Comparison of ENCODE assay signal across 8 cellular contexts in the genomic region with DNA sequence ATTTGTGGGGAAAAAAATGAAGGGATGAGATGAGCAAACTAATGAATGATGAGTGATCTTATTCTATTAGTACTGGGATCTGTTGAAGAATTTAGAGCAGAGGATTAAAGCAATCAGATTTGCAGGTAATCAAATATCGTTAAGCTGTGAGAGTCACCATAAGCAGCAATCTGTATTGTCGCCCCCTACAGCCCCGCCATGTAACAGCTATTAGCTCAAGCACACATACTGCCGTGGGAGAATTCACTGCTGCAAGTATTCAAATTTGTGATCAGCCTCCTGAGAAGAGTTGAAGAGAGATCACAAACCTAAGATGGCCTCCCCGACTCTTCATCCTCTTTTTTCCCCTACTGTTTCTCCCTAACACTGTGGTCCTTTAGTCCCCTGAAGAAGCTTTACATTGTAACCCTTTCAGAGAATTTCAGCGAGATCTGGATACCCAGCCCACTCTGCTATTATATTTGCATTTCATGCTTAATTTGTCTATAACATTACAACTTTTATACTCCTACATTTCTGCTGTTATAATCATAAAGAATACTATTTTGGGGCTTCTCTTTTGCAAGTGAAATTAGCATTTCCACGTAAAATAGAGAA. TPM values are rescaled to one million over a fixed set of nuclear protein-coding genes. Genes with fewer than 3 reads are reported as not detected.
DNase-seq lines count a peak whose midpoint lies in the region; TF ChIP-seq lines count a peak whose summit lies in the region.

No MANE protein-coding gene starts in this region.

- H3K27me3 ChIP-seq in AG04450 (ENCODE audit: control insufficient read depth, insufficient read depth, low read length) (peaks cover 7% of the 10 kb centered on the region), liver (ENCODE audit: control insufficient read depth in 4 of 4, insufficient read depth in 4 of 4, low read length in 3 of 4) (no peaks in the 10 kb centered on the region)

- no peaks in the 10 kb centered on the region for H3K4me1 Mint-ChIP-seq in type B pancreatic cell (ENCODE audit: unreplicated experiment)

- H3K9me3 Mint-ChIP-seq in type B pancreatic cell = peaks cover 3% of the 10 kb centered on the region

- no peak overlapping the region for H3K4me3 ChIP-seq in AG04450 (ENCODE audit: low read depth, low read length)
- no peak overlapping the region for H3K4me3 ChIP-seq in astrocyte of the cerebellum (ENCODE audit: low read depth, low read length)
- no peak overlapping the region for H3K4me3 ChIP-seq in liver (ENCODE audit: low read depth in 1 of 3, low read length in 3 of 3)

- TF ChIP-seq CTCF in AG04450 (IDR thresholded peaks at IDR 0.05; ENCODE audit: low read depth, low read length) (peak; percentile 61), GM12872 (IDR thresholded peaks at IDR 0.05; ENCODE audit: insufficient read depth, low read depth, low read length) (peak; percentile 80), astrocyte of the cerebellum (IDR thresholded peaks at IDR 0.05; ENCODE audit: low read depth, low read length, missing control alignments) (peak; percentile 70), liver (IDR thresholded peaks at IDR 0.05; ENCODE audit: low read depth, low read length, missing input control) (peak; percentile 34), type B pancreatic cell (conservative IDR thresholded peaks at IDR 0.05) (peak; percentile 79)

- POLR2A ChIA-PET in AG04450 (lab: Yijun Ruan, JAX) = no interaction called here

- no peaks in the 10 kb centered on the region for H3K4me1 ChIP-seq in liver (ENCODE audit: control insufficient read depth in 4 of 4, insufficient read depth in 4 of 4, low read length in 3 of 4)

- H3K4me3 Mint-ChIP-seq in type B pancreatic cell = no peak overlapping the region

- H3K36me3 ChIP-seq in liver (ENCODE audit: control insufficient read depth in 4 of 4, insufficient read depth in 3 of 4, low read depth in 1 of 4, low read length in 3 of 4) = no peaks in the 10 kb centered on the region

- in situ Hi-C loops in astrocyte of the cerebellum (cut with HindIII; ENCODE audit: low sequenced_read_pairs) = no loop called here

- H3K9ac ChIP-seq in liver (ENCODE audit: low read depth in 1 of 2, low read length in 2 of 2) = no peak overlapping the region

- no peak overlapping the region for H3K27ac Mint-ChIP-seq in type B pancreatic cell

- H3K9me3 ChIP-seq in AG04450 (ENCODE audit: control insufficient read depth, insufficient read depth, low read length) (no peaks in the 10 kb centered on the region), liver (ENCODE audit: control insufficient read depth in 4 of 4, low read length in 3 of 4) (peaks cover 0 to 2% (median 0%) of the 10 kb centered on the region in 4 donors)

- CTCF ChIA-PET in AG04450 (lab: Charles Lee) = interaction anchor here (0.9 to 1.1 kb wide), 2 partner anchors 30 to 121 kb away, joined by 3 to 5 read pairs; no protein-coding TSS in a partner anchor

- no peak for TF ChIP-seq RAD21 in liver (IDR thresholded peaks at IDR 0.05)

- DNase-seq in AG04450 (ENCODE audit: low read depth, low spot score) (no peak), NOMO-1 (lab: John Stamatoyannopoulos, UW; ENCODE audit: unreplicated experiment in 2 of 2) (peak; percentile 1 to 18), astrocyte of the cerebellum (ENCODE audit: low read depth) (peak; percentile 2), type B pancreatic cell (ENCODE audit: extremely low spot score, unreplicated experiment) (no peak), MV-4-11 (lab: John Stamatoyannopoulos, UW) (no peak), islet precursor cell (no peak)

- peaks cover 41% of the 10 kb centered on the region for H3K27me3 Mint-ChIP-seq in type B pancreatic cell

- no peak overlapping the region for H3K27ac ChIP-seq in AG04450 (ENCODE audit: low read depth, low read length)
- no peak overlapping the region for H3K27ac ChIP-seq in liver (ENCODE audit: low read depth in 1 of 2, low read length in 2 of 2)

- no peaks in the 10 kb centered on the region for H3K36me3 Mint-ChIP-seq in type B pancreatic cell

- 33% methylated on average over 7 of the region's 7 CpGs for WGBS in liver

TF ChIP-seq in liver, 16 proteins besides CTCF, POLR2A, EP300 and RAD21:
- TF ChIP-seq HNF4G (IDR thresholded peaks at IDR 0.05) (no peak), RXRA (IDR thresholded peaks at IDR 0.05) (no peak), FOXA1 (IDR thresholded peaks at IDR 0.05) (no peak), HNF4A (conservative IDR thresholded peaks at IDR 0.05) (no peak), EGR1 (IDR thresholded peaks at IDR 0.05; ENCODE audit: low read depth in 2 of 2) (no peak), JUND (IDR thresholded peaks at IDR 0.05) (no peak), FOXA2 (IDR thresholded peaks at IDR 0.05) (no peak), REST (IDR thresholded peaks at IDR 0.05) (no peak)
- TF ChIP-seq, protein P1, sequence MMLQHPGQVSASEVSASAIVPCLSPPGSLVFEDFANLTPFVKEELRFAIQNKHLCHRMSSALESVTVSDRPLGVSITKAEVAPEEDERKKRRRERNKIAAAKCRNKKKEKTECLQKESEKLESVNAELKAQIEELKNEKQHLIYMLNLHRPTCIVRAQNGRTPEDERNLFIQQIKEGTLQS (IDR thresholded peaks at IDR 0.05) = no peak
- TF ChIP-seq, protein P2, sequence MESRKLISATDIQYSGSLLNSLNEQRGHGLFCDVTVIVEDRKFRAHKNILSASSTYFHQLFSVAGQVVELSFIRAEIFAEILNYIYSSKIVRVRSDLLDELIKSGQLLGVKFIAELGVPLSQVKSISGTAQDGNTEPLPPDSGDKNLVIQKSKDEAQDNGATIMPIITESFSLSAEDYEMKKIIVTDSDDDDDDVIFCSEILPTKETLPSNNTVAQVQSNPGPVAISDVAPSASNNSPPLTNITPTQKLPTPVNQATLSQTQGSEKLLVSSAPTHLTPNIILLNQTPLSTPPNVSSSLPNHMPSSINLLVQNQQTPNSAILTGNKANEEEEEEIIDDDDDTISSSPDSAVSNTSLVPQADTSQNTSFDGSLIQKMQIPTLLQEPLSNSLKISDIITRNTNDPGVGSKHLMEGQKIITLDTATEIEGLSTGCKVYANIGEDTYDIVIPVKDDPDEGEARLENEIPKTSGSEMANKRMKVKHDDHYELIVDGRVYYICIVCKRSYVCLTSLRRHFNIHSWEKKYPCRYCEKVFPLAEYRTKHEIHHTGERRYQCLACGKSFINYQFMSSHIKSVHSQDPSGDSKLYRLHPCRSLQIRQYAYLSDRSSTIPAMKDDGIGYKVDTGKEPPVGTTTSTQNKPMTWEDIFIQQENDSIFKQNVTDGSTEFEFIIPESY (IDR thresholded peaks at IDR 0.05) = no peak
TF ChIP-seq in liver: peak in this region for 0.

RNA-seq across cellular contexts. Expression of gene PHF24, which starts 28.5 kb away (rescaled TPM):
- polyA plus RNA-seq in AG04450 (2011; rRNA removed) (not detected in 2 replicates), liver (under 1 TPM; 0.01 to 0.03 TPM)
- not detected in 2 replicates for polyA minus RNA-seq in AG04450 (2011; rRNA and poly(A)+ RNA removed)
- total RNA-seq in liver (under 1 TPM; 0.05 to 0.17 TPM), type B pancreatic cell (ENCODE audit: low replicate concordance) (0.19 and 0.88 TPM in 2 replicates)

RNA-seq across cellular contexts. Expression of gene DNAJB5, which starts 59.9 kb away (rescaled TPM):
- 5.1 and 9.5 TPM in 2 replicates for polyA plus RNA-seq in AG04450 (2011; rRNA removed)
- 5.2 and 6.5 TPM in 2 replicates for polyA minus RNA-seq in AG04450 (2011; rRNA and poly(A)+ RNA removed)
- total RNA-seq in liver = 1 to 10 TPM; 1.4 to 2.1 TPM
- polyA plus RNA-seq in liver = 1 to 10 TPM in 1 of 2 donors, under 1 TPM in 1; 0.76 to 2.3 TPM
- total RNA-seq in type B pancreatic cell (ENCODE audit: low replicate concordance) = 4.8 and 12.2 TPM in 2 replicates

Comparison
In these comparisons a context has a peak if more than half of its experiments do, and no peak if none do; other contexts are left out.
1. DNase-seq: peak in NOMO-1 (2 of 2) and astrocyte of the cerebellum (single experiment); none in AG04450 (single experiment), type B pancreatic cell (single experiment), MV-4-11 (single experiment) and islet precursor cell (single experiment).
2. Peak in every context shown above with its lines, with median percentiles within 50 percentile points of each other: CTCF ChIP-seq.